16 cellular contexts compared by ENCODE assay signal in the genomic region with DNA sequence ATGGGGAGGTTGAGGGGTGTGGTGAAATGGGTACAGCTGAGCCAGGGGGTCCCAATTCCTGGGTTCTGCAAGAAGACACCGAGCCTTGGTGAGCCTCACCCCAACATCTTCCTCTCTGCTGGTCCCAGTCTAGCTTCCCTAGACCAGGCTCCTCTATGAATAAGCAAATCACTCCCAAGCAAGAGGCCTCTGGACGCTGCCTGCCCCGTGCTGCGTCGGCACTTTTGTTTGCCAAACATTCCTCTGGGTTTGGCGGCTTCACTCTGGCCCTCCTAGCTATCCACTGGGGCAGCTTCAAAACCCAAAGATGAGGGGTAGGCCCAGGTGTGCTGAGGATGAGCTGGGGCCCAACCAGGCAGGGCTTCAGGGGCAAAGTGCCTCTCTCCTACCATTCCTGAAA.
DNase-seq lines count a peak whose midpoint lies in the region; ATAC-seq and TF ChIP-seq lines count a peak whose summit lies in the region.
"Had no signal": no experiment of that assay in that cellular context is flagged by ENCODE, and none has a peak within 500 bp of the region (broad histone marks: within the 10 kb centered on the region; RNA-seq: fewer than 3 reads in every experiment).

No MANE protein-coding gene starts in this region.

- H3K4me1 Mint-ChIP-seq in endodermal cell: peaks cover 4% of the 10 kb centered on the region

- H3K4me1 ChIP-seq in BLaER1 (peaks cover 50% of the 10 kb centered on the region), endodermal cell (ENCODE audit: control insufficient read depth, insufficient read depth, low read length) (peaks cover 3% of the 10 kb centered on the region), smooth muscle cell (ENCODE audit: low read depth) (peaks cover 18% of the 10 kb centered on the region)

- no peak for TF ChIP-seq CTCF in endodermal cell (conservative IDR thresholded peaks at IDR 0.05)
- TF ChIP-seq CTCF in lower leg skin (IDR thresholded peaks at IDR 0.05): no peak
- TF ChIP-seq CTCF in smooth muscle cell (IDR thresholded peaks at IDR 0.05; ENCODE audit: borderline replicate concordance, insufficient read depth, poor library complexity, severe bottlenecking): no peak

- H3K27me3 ChIP-seq in BLaER1 (no peaks in the 10 kb centered on the region), endodermal cell (ENCODE audit: control insufficient read depth, insufficient read depth, low read length, poor library complexity, severe bottlenecking) (no peaks in the 10 kb centered on the region), smooth muscle cell (ENCODE audit: low read depth) (no peaks in the 10 kb centered on the region)
- H3K27me3 ChIP-seq: foreskin keratinocyte had no signal

- H3K9ac ChIP-seq in BLaER1 (no peak overlapping the region), endodermal cell (ENCODE audit: extremely low read depth, low read length, poor library complexity, severe bottlenecking) (no peak overlapping the region), smooth muscle cell (ENCODE audit: low read depth) (peak overlapping the region; percentile 36)

- no peak for ATAC-seq in GM19328 (IDR thresholded peaks at IDR 0.05; ENCODE audit: unreplicated experiment)
- ATAC-seq: activated CD4-positive, CD25-positive, alpha-beta regulatory T cell treated with anti-CD3 and anti-CD28 coated beads, Interleukin-2, amount 50 U/mL, for 24 hours; activated T-cell treated with anti-CD3 and anti-CD28 coated beads, Interleukin-2, amount 50 U/mL, for 4 hours had no signal

- H3K4me3 Mint-ChIP-seq in endodermal cell: no peak overlapping the region
- H3K4me3 Mint-ChIP-seq: activated T-cell treated with anti-CD3 and anti-CD28 coated beads, Interleukin-2, amount 50 U/mL, for 4 hours had no signal

- TF ChIP-seq POLR2A in lower leg skin (IDR thresholded peaks at IDR 0.05): no peak

- H3F3A ChIP-seq in smooth muscle cell (ENCODE audit: low read depth): peaks cover 15% of the 10 kb centered on the region

- peak; percentile 48 for DNase-seq in endodermal cell
- peak; percentile 51 to 90 for DNase-seq in lower leg skin (ENCODE audit: low spot score in 2 of 2)
- DNase-seq in smooth muscle cell (lab: John Stamatoyannopoulos, UW; ENCODE audit: unreplicated experiment): no peak
- no peak for DNase-seq in NCI-H526 treated with DMSO at 0.1 percent for 48 hours (lab: John Stamatoyannopoulos, UW)
- no peak for DNase-seq in NCI-H2107 treated with DMSO at 0.1 percent for 48 hours (lab: John Stamatoyannopoulos, UW; ENCODE audit: unreplicated experiment)
- DNase-seq in NCI-H2196 (lab: John Stamatoyannopoulos, UW; ENCODE audit: unreplicated experiment): no peak
- DNase-seq: activated T-cell treated with anti-CD3 and anti-CD28 coated beads, Interleukin-2, amount 50 U/mL, for 4 hours; KG1; NCI-H1930; occipital lobe; stimulated activated CD4-positive, alpha-beta T cell treated with anti-CD3 and anti-CD28 coated beads, Interleukin-4, amount 100 ng/mL, for 24 hours had no signal

- H3K36me3 Mint-ChIP-seq in endodermal cell (ENCODE audit: low read depth): peaks cover 77% of the 10 kb centered on the region

- H2AFZ ChIP-seq in smooth muscle cell (ENCODE audit: low read depth): no peak overlapping the region

- 94% methylated on average over 6 of the region's 6 CpGs; no CpG with 5 or more reads in 1 of the 2 experiments for WGBS in endodermal cell (ENCODE audit: insufficient coverage in 1 of 2, insufficient read length in 1 of 2), 2 experiments
- 3 to 46% methylated on average over 6 of the region's 6 CpGs for WGBS in lower leg skin, 2 donors
- WGBS in smooth muscle cell (ENCODE audit: low lambda C conversion rate): 31% methylated on average over 6 of the region's 6 CpGs

- H3K27ac ChIP-seq in BLaER1 (0 out of 2 replicates have a peak overlapping the region, but pooled peaks have one; percentile 2), endodermal cell (ENCODE audit: low read depth, low read length) (no peak overlapping the region), smooth muscle cell (ENCODE audit: low read depth) (peak overlapping the region; percentile 75)
- H3K27ac ChIP-seq: foreskin keratinocyte, SK-N-MC had no signal

- no peaks in the 10 kb centered on the region for H3K36me3 ChIP-seq in BLaER1
- H3K36me3 ChIP-seq in endodermal cell (ENCODE audit: control insufficient read depth, insufficient read depth, low read length): peaks cover 100% of the 10 kb centered on the region
- H3K36me3 ChIP-seq in smooth muscle cell (ENCODE audit: low read depth): no peaks in the 10 kb centered on the region

- H3K4me2 ChIP-seq in BLaER1 (peak overlapping the region; percentile 80), smooth muscle cell (peak overlapping the region; percentile 59)

- no peak overlapping the region for H3K4me3 ChIP-seq in BLaER1
- H3K4me3 ChIP-seq in endodermal cell (ENCODE audit: low read length): no peak overlapping the region
- H3K4me3 ChIP-seq in lower leg skin (ENCODE audit: low read depth, poor library complexity, severe bottlenecking): no peak overlapping the region
- no peak overlapping the region for H3K4me3 ChIP-seq in smooth muscle cell
- H3K4me3 ChIP-seq: SK-N-MC had no signal

- H3K9me3 Mint-ChIP-seq in endodermal cell: no peaks in the 10 kb centered on the region
- H3K9me3 Mint-ChIP-seq: activated T-cell treated with anti-CD3 and anti-CD28 coated beads, Interleukin-2, amount 50 U/mL, for 4 hours had no signal

- H3K27me3 Mint-ChIP-seq in endodermal cell (ENCODE audit: insufficient read depth): no peaks in the 10 kb centered on the region

- no peak overlapping the region for H3K27ac Mint-ChIP-seq in endodermal cell

- H4K20me1 ChIP-seq in BLaER1 (no peaks in the 10 kb centered on the region), smooth muscle cell (ENCODE audit: low read depth) (no peaks in the 10 kb centered on the region)

- no peaks in the 10 kb centered on the region for H3K79me2 ChIP-seq in smooth muscle cell (ENCODE audit: low read depth)

- intact Hi-C loops in lower leg skin (cut with DNase I; ENCODE audit: low total_unique reads): no loop called here

- H3K9me3 ChIP-seq in BLaER1 (no peaks in the 10 kb centered on the region), endodermal cell (ENCODE audit: control insufficient read depth, low read length) (no peaks in the 10 kb centered on the region), smooth muscle cell (replicated peaks; ENCODE audit: low read depth) (no peaks in the 10 kb centered on the region)

Comparison
In these comparisons a context has a peak if more than half of its experiments do, and no peak if none do; other contexts are left out.
1. DNase-seq: peak in endodermal cell (single experiment) and lower leg skin (2 of 2); none in smooth muscle cell (single experiment), NCI-H526 treated with DMSO at 0.1 percent for 48 hours (single experiment), NCI-H2107 treated with DMSO at 0.1 percent for 48 hours (single experiment) and NCI-H2196 (single experiment).